ENCODE assay signal across 22 cellular contexts in genomic region chr17:14245002-14245401, GRCh38. TPM values are rescaled to one million over a fixed set of nuclear protein-coding genes. Genes with fewer than 3 reads are reported as not detected.
A peak's percentile ranks its signal among the peaks of the same experiment; 100 is the strongest.
DNase-seq lines count a peak whose midpoint lies in the region; ATAC-seq and TF ChIP-seq lines count a peak whose summit lies in the region.
"Had no signal": no experiment of that assay in that cellular context is flagged by ENCODE, and none has a peak within 500 bp of the region (broad histone marks: within the 10 kb centered on the region; RNA-seq: fewer than 3 reads in every experiment).

No MANE protein-coding gene starts in this region.

- no peaks in the 10 kb centered on the region for H3K9me3 Mint-ChIP-seq in Caco-2 (ENCODE audit: unreplicated experiment)

- H3K27me3 Mint-ChIP-seq in Caco-2 (ENCODE audit: insufficient read depth, unreplicated experiment), result no peaks in the 10 kb centered on the region

- DNase-seq in Caco-2 (peak; percentile 31 to 35), HAP-1 (ENCODE audit: low spot score in 2 of 2) (peak; percentile 16 to 35), esophagus muscularis mucosa (ENCODE audit: extremely low spot score) (peak; percentile 14), mesendoderm (peak; percentile 22), right atrium auricular region (ENCODE audit: low spot score) (no peak), lower leg skin (ENCODE audit: low spot score in 2 of 2) (no peak)
- DNase-seq: H9, KG1, NCI-H1105, NCI-H1436 treated with DMSO at 0.1 percent for 48 hours, NCI-H187 treated with DMSO at 0.1 percent for 48 hours, NCI-H446, NCI-H524 treated with DMSO at 0.1 percent for 48 hours, NCI-H774, PC-9, T-helper 1 cell had no signal

- no peaks in the 10 kb centered on the region for H3K79me2 ChIP-seq in mesendoderm (ENCODE audit: control insufficient read depth, insufficient read depth, low read length)

- H3K36me3 ChIP-seq in Caco-2 (ENCODE audit: control insufficient read depth, insufficient read depth, low read length) (no peaks in the 10 kb centered on the region), HAP-1 (replicated peaks) (no peaks in the 10 kb centered on the region), esophagus muscularis mucosa (no peaks in the 10 kb centered on the region), mesendoderm (ENCODE audit: control insufficient read depth, insufficient read depth, low read length) (no peaks in the 10 kb centered on the region), right atrium auricular region (no peaks in the 10 kb centered on the region)
- H3K36me3 ChIP-seq: SJSA1 had no signal

- H2BK15ac ChIP-seq in mesendoderm (replicated peaks; ENCODE audit: low read depth), result no peak overlapping the region

- intact Hi-C loops in Caco-2 (cut with micrococcal nuclease; ENCODE audit: unreplicated experiment), result no loop called here
- intact Hi-C loops in esophagus muscularis mucosa (cut with DNase I), result no loop called here
- intact Hi-C loops in lower leg skin (cut with DNase I; ENCODE audit: low total_unique reads), result no loop called here

- no TSS peak for BruUV-seq in Caco-2 (replicated peaks; lab: Mats Ljungman, UMichigan)

- no peak overlapping the region for H3K4ac ChIP-seq in mesendoderm (ENCODE audit: low read depth, low read length)

- no peak overlapping the region for H3K56ac ChIP-seq in mesendoderm (ENCODE audit: low read length)

- no peak for TF ChIP-seq EP300 in esophagus muscularis mucosa (IDR thresholded peaks at IDR 0.05)

- ATAC-seq in GM19395 (IDR thresholded peaks at IDR 0.05; ENCODE audit: unreplicated experiment), result no peak
- ATAC-seq in GM21786 (IDR thresholded peaks at IDR 0.05; ENCODE audit: unreplicated experiment), result no peak
- ATAC-seq: Right ventricle myocardium inferior had no signal

- H2BK5ac ChIP-seq in mesendoderm (ENCODE audit: low read length), result no peak overlapping the region

- CTCF ChIA-PET in Caco-2 (lab: Charles Lee), result no interaction called here

- no peaks in the 10 kb centered on the region for H3K9me3 ChIP-seq in Caco-2
- H3K9me3 ChIP-seq in HAP-1, result no peaks in the 10 kb centered on the region
- H3K9me3 ChIP-seq in esophagus muscularis mucosa, result no peaks in the 10 kb centered on the region
- no peaks in the 10 kb centered on the region for H3K9me3 ChIP-seq in right atrium auricular region
- H3K9me3 ChIP-seq: SJSA1 had no signal

- no peak overlapping the region for H3K23ac ChIP-seq in mesendoderm (ENCODE audit: low read length)

- TF ChIP-seq CTCF in Caco-2 (IDR thresholded peaks at IDR 0.05; ENCODE audit: insufficient read depth in 1 of 2, low read depth in 1 of 2, low read length in 1 of 2, severe bottlenecking in 1 of 2, unreplicated experiment in 1 of 2) (no peak), esophagus muscularis mucosa (IDR thresholded peaks at IDR 0.05) (no peak), right atrium auricular region (IDR thresholded peaks at IDR 0.05) (no peak), lower leg skin (IDR thresholded peaks at IDR 0.05) (no peak)

- no peak overlapping the region for H3K9ac ChIP-seq in mesendoderm (ENCODE audit: low read length)

- no peak overlapping the region for H3K27ac ChIP-seq in esophagus muscularis mucosa (replicated peaks in 1 of 4)
- no peak overlapping the region for H3K27ac ChIP-seq in mesendoderm (ENCODE audit: low read depth, low read length)
- no peak overlapping the region for H3K27ac ChIP-seq in right atrium auricular region
- H3K27ac ChIP-seq: PC-9, SJSA1 had no signal

- in situ Hi-C loops in HAP-1 (cut with MboI; ENCODE audit: low sequenced_read_pairs), result no loop called here

- H3K4me2 ChIP-seq in mesendoderm (ENCODE audit: low read length), result no peak overlapping the region
- H3K4me2 ChIP-seq: PC-9 had no signal

- H4K5ac ChIP-seq in mesendoderm (ENCODE audit: low read length), result no peak overlapping the region

- no peak overlapping the region for H2AK5ac ChIP-seq in mesendoderm (ENCODE audit: low read length)

- H3K4me1 ChIP-seq in Caco-2, result no peaks in the 10 kb centered on the region
- no peaks in the 10 kb centered on the region; the same call in 1 of the 2 replicates for H3K4me1 ChIP-seq in HAP-1
- no peaks in the 10 kb centered on the region for H3K4me1 ChIP-seq in esophagus muscularis mucosa
- no peaks in the 10 kb centered on the region for H3K4me1 ChIP-seq in mesendoderm (ENCODE audit: control insufficient read depth, low read depth, low read length)
- no peaks in the 10 kb centered on the region for H3K4me1 ChIP-seq in right atrium auricular region
- H3K4me1 ChIP-seq: SJSA1 had no signal

- no peak overlapping the region for H3K18ac ChIP-seq in mesendoderm (ENCODE audit: low read length)

- no peaks in the 10 kb centered on the region for H3K36me3 Mint-ChIP-seq in Caco-2 (ENCODE audit: insufficient read depth, unreplicated experiment)

- TF ChIP-seq POLR2A in esophagus muscularis mucosa (IDR thresholded peaks at IDR 0.05; ENCODE audit: low read depth) (no peak), lower leg skin (IDR thresholded peaks at IDR 0.05) (no peak)

- H3K4me1 Mint-ChIP-seq in Caco-2 (ENCODE audit: low read depth, unreplicated experiment), result no peaks in the 10 kb centered on the region

- H3K4me3 Mint-ChIP-seq in Caco-2 (ENCODE audit: unreplicated experiment), result no peak overlapping the region
- H3K4me3 Mint-ChIP-seq: H9 had no signal

- no peak overlapping the region for H2BK120ac ChIP-seq in mesendoderm (ENCODE audit: low read depth, low read length)

- H3K4me3 ChIP-seq in Caco-2 (ENCODE audit: low read depth, low read length), result no peak overlapping the region
- H3K4me3 ChIP-seq in HAP-1, result no peak overlapping the region
- H3K4me3 ChIP-seq in esophagus muscularis mucosa, result no peak overlapping the region
- H3K4me3 ChIP-seq in mesendoderm (ENCODE audit: low read length), result no peak overlapping the region
- H3K4me3 ChIP-seq in right atrium auricular region, result no peak overlapping the region
- no peak overlapping the region for H3K4me3 ChIP-seq in lower leg skin (ENCODE audit: low read depth, poor library complexity, severe bottlenecking)
- H3K4me3 ChIP-seq: PC-9, SJSA1 had no signal

- 45% methylated on average over 1 of the region's 1 CpG for WGBS in esophagus muscularis mucosa
- no CpG with 5 or more reads among the region's 1 CpG for WGBS in mesendoderm (ENCODE audit: extremely low coverage, insufficient coverage, low lambda C conversion rate)
- 68 to 89% methylated on average over 1 of the region's 1 CpG for WGBS in lower leg skin, 2 donors

- no peak overlapping the region for H3K27ac Mint-ChIP-seq in Caco-2 (ENCODE audit: unreplicated experiment)

- H3K27me3 ChIP-seq in Caco-2 (replicated peaks; ENCODE audit: control insufficient read depth, insufficient read depth, low read length), result no peaks in the 10 kb centered on the region
- no peaks in the 10 kb centered on the region for H3K27me3 ChIP-seq in HAP-1 (ENCODE audit: low read depth)
- H3K27me3 ChIP-seq in esophagus muscularis mucosa, result no peaks in the 10 kb centered on the region
- no peaks in the 10 kb centered on the region for H3K27me3 ChIP-seq in mesendoderm (ENCODE audit: insufficient read depth, low read length, poor library complexity)
- H3K27me3 ChIP-seq in right atrium auricular region, result no peaks in the 10 kb centered on the region
- H3K27me3 ChIP-seq: SJSA1 had no signal

- POLR2A ChIA-PET in Caco-2 (lab: Charles Lee), result no interaction called here

- H3K79me1 ChIP-seq in mesendoderm (ENCODE audit: low read length), result no peaks in the 10 kb centered on the region

- no peak overlapping the region for H4K8ac ChIP-seq in mesendoderm (ENCODE audit: low read depth, low read length)

RNA-seq across cellular contexts. Expression of gene CDRT15, which starts 8.3 kb away (rescaled TPM):
- total RNA-seq in Caco-2 (2022) (not detected in 2 replicates), esophagus muscularis mucosa (not detected), right atrium auricular region (not detected), lower leg skin (not detected)
- not detected for polyA plus RNA-seq in mesendoderm (2013, experiment 1 of 2)
- not detected for polyA plus RNA-seq in mesendoderm (2013, experiment 2 of 2)
- total RNA-seq: A172, H9, PC-9, Right ventricle myocardium inferior, SJSA1 had no signal
- polyA plus RNA-seq: BJ had no signal

RNA-seq across cellular contexts. Expression of gene HS3ST3B1, which starts 55.9 kb away (rescaled TPM):
- 1.8 and 1.9 TPM in 2 replicates for total RNA-seq in Caco-2 (2022)
- total RNA-seq in esophagus muscularis mucosa, result 1 to 10 TPM; 2.5 to 5.5 (median 3.3) TPM
- polyA plus RNA-seq in mesendoderm (2013, experiment 1 of 2), result 2.8 TPM
- 2.8 TPM for polyA plus RNA-seq in mesendoderm (2013, experiment 2 of 2)
- total RNA-seq in right atrium auricular region, result 1 to 10 TPM in 1 of 2 donors, under 1 TPM in 1; 0.78 to 2.8 TPM
- 10 to 100 TPM in 3 of 4 donors, 1 to 10 TPM in 1; 4.3 to 30.1 (median 15.5) TPM for total RNA-seq in lower leg skin
- total RNA-seq: PC-9 had no signal

Comparison
In these comparisons a context has a peak if more than half of its experiments do, and no peak if none do; other contexts are left out.
1. DNase-seq: peak in Caco-2 (2 of 2), HAP-1 (2 of 2), esophagus muscularis mucosa (single experiment) and mesendoderm (single experiment); none in right atrium auricular region (single experiment) and lower leg skin (0 of 2).